In the genomic region with DNA sequence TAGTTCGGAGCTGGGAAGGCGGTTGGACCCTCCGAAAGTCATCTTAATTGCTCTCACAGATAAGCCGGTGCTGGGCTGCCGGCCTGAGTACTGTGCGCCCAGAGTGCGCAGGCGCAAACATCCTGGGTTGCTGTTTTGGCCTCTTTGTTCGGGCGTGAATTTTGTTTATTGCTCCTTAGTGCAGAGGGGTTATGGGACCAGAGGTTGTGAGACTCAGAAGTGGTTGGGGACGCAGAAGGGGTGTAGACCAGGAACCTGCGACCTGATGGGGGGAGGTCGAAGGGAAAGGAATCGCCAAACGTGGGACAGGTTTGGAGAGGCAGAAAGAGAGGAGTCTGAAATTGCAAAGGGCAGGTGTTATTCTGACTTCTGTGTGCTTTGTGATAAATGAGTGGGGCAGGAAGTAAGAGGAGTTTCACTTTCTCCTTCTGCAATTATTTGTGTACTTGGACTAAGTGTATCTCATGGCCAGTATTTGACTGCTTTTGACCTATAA, we compare ENCODE assay signal across 8 cellular contexts. TPM values are rescaled to one million over a fixed set of nuclear protein-coding genes. Genes with fewer than 3 reads are reported as not detected.
DNase-seq lines count a peak whose midpoint lies in the region; ATAC-seq and TF ChIP-seq lines count a peak whose summit lies in the region.

No MANE protein-coding gene starts in this region.

- CTCF ChIA-PET in activated CD8-positive, alpha-beta T cell treated with anti-CD3 and anti-CD28 coated beads for 36 hours (lab: Charles Lee), result interaction anchor here (0.6 kb wide), 1 partner anchor 12 kb away, joined by 3 read pairs; no protein-coding TSS in a partner anchor

- no peak for TF ChIP-seq EP300 in stomach (IDR thresholded peaks at IDR 0.05)

- H3K4me3 ChIP-seq in esophagus (ENCODE audit: low read depth in 1 of 2, low read length in 2 of 2) (peak overlapping the region; percentile 78 to 89), muscle layer of duodenum (ENCODE audit: low read depth in 1 of 2, low read length in 2 of 2) (peak overlapping the region; percentile 80 to 97), stomach (peak overlapping the region; percentile 62 to 87 (median 74))

- TF ChIP-seq POLR2A in stomach (IDR thresholded peaks at IDR 0.05), result no peak

- peak; percentile 98 for DNase-seq in 8988T
- DNase-seq in GM13977 (ENCODE audit: low spot score), result peak; percentile 87
- DNase-seq in NCI-H510A (lab: John Stamatoyannopoulos, UW), result peak; percentile 78
- peak; percentile 82 for DNase-seq in activated CD8-positive, alpha-beta T cell treated with anti-CD3 and anti-CD28 coated beads for 36 hours
- DNase-seq in stomach, result peak; percentile 76

- peaks cover 35% of the 10 kb centered on the region for H3K36me3 Mint-ChIP-seq in activated CD8-positive, alpha-beta T cell treated with anti-CD3 and anti-CD28 coated beads for 36 hours (ENCODE audit: low read depth)

- H3K27ac ChIP-seq in esophagus (ENCODE audit: low read depth in 2 of 2, low read length in 1 of 2) (peak overlapping the region; percentile 98 to 99), muscle layer of duodenum (ENCODE audit: low read length) (peak overlapping the region; percentile 98), stomach (peak overlapping the region; percentile 86 to 97 (median 94))

- no peaks in the 10 kb centered on the region for H3K27me3 ChIP-seq in esophagus (ENCODE audit: control insufficient read depth in 1 of 2, insufficient read depth in 2 of 2, low read length in 2 of 2)
- no peaks in the 10 kb centered on the region for H3K27me3 ChIP-seq in muscle layer of duodenum (ENCODE audit: low read depth, low read length)
- no peaks in the 10 kb centered on the region for H3K27me3 ChIP-seq in stomach

- H3K4me1 Mint-ChIP-seq in activated CD8-positive, alpha-beta T cell treated with anti-CD3 and anti-CD28 coated beads for 36 hours (ENCODE audit: low read depth), result peaks cover 25% of the 10 kb centered on the region

- H3K4me1 ChIP-seq in esophagus (ENCODE audit: control insufficient read depth in 2 of 2, insufficient read depth in 2 of 2, low read length in 1 of 2) (peaks cover 0 to 3% of the 10 kb centered on the region in 2 donors), muscle layer of duodenum (ENCODE audit: control insufficient read depth in 1 of 2, insufficient read depth in 2 of 2, low read length in 2 of 2) (peaks cover 7 to 18% of the 10 kb centered on the region in 2 donors), stomach (peaks cover 0 to 22% (median 15%) of the 10 kb centered on the region in 4 donors)

- intact Hi-C loops in activated CD8-positive, alpha-beta T cell treated with anti-CD3 and anti-CD28 coated beads for 36 hours (cut with micrococcal nuclease), result no loop called here
- intact Hi-C loops in stomach (cut with DNase I; ENCODE audit: low total_unique reads), result no loop called here

- in situ Hi-C loops in GM13977 (cut with MboI; ENCODE audit: low pct_unique_long_range_greater_than_20kb, low sequenced_read_pairs, unreplicated experiment), result no loop called here

- POLR2A ChIA-PET in activated CD8-positive, alpha-beta T cell treated with anti-CD3 and anti-CD28 coated beads for 36 hours (lab: Charles Lee), result interaction anchor here (0.6 to 2.0 kb wide), 10 partner anchors 38 to 500 kb away, joined by 3 to 15 read pairs (median 4); a partner anchor contains a TSS

- peak; percentile 45 for ATAC-seq in HG02970 (IDR thresholded peaks at IDR 0.05; ENCODE audit: low FRiP score, unreplicated experiment)
- ATAC-seq in activated CD8-positive, alpha-beta T cell treated with anti-CD3 and anti-CD28 coated beads for 36 hours, result peak; percentile 52

- H3K9me3 ChIP-seq in esophagus (ENCODE audit: control insufficient read depth in 2 of 2, insufficient read depth in 1 of 2, low read depth in 1 of 2, low read length in 1 of 2) (no peaks in the 10 kb centered on the region), muscle layer of duodenum (ENCODE audit: control insufficient read depth in 1 of 2, low read length in 2 of 2) (no peaks in the 10 kb centered on the region), stomach (peaks cover 0 to 26% (median 5%) of the 10 kb centered on the region in 4 donors)

- peak overlapping the region; percentile 98 for H3K27ac Mint-ChIP-seq in activated CD8-positive, alpha-beta T cell treated with anti-CD3 and anti-CD28 coated beads for 36 hours

- H3K4me3 Mint-ChIP-seq in activated CD8-positive, alpha-beta T cell treated with anti-CD3 and anti-CD28 coated beads for 36 hours, result peak overlapping the region; percentile 94

- TF ChIP-seq CTCF in GM13977 (IDR thresholded peaks at IDR 0.05; ENCODE audit: extremely low read depth, insufficient read depth, missing control alignments) (no peak), stomach (IDR thresholded peaks at IDR 0.05) (no peak)
- no peak for TF ChIP-seq CTCF in activated CD8-positive, alpha-beta T cell treated with anti-CD3 and anti-CD28 coated beads for 36 hours (IDR thresholded peaks at IDR 0.05)

- H3K9me3 Mint-ChIP-seq in activated CD8-positive, alpha-beta T cell treated with anti-CD3 and anti-CD28 coated beads for 36 hours, result peaks cover 8% of the 10 kb centered on the region

- no peaks in the 10 kb centered on the region for H3K27me3 Mint-ChIP-seq in activated CD8-positive, alpha-beta T cell treated with anti-CD3 and anti-CD28 coated beads for 36 hours

- 3 to 5% methylated on average over 15 of the region's 15 CpGs for WGBS in esophagus, 2 donors
- 1 to 3% (median 2%) methylated on average over 15 of the region's 15 CpGs for WGBS in stomach, 5 donors

- H3K36me3 ChIP-seq in esophagus (ENCODE audit: control insufficient read depth in 2 of 2, insufficient read depth in 2 of 2, low read length in 1 of 2), result no peaks in the 10 kb centered on the region
- no peaks in the 10 kb centered on the region for H3K36me3 ChIP-seq in muscle layer of duodenum (ENCODE audit: control insufficient read depth in 1 of 2, insufficient read depth in 2 of 2, low read length in 2 of 2)
- peaks cover 0 to 11% (median 5%) of the 10 kb centered on the region in 4 donors for H3K36me3 ChIP-seq in stomach

RNA-seq across cellular contexts. Expression of a gene that starts 0.6 kb away (rescaled TPM):
- total RNA-seq in activated CD8-positive, alpha-beta T cell treated with anti-CD3 and anti-CD28 coated beads for 36 hours, result 1 to 10 TPM; 5.6 to 6.5 TPM
- polyA plus RNA-seq in esophagus (1 to 10 TPM; 2.2 to 4.2 TPM), stomach (1 to 10 TPM; 2.8 to 5.4 (median 4.7) TPM)
- 10 to 100 TPM in 2 of 5 donors, 1 to 10 TPM in 3; 1.8 to 58.2 (median 8.5) TPM for total RNA-seq in stomach

RNA-seq across cellular contexts. Expression of a gene that starts 38.1 kb away (rescaled TPM):
- total RNA-seq in activated CD8-positive, alpha-beta T cell treated with anti-CD3 and anti-CD28 coated beads for 36 hours, result 1 to 10 TPM; 3.7 to 6.4 TPM
- 1 to 10 TPM; 2.7 to 2.8 TPM for polyA plus RNA-seq in esophagus
- 10 to 100 TPM in 3 of 5 donors, 1 to 10 TPM in 2; 1.7 to 19.8 (median 11.3) TPM for total RNA-seq in stomach
- 1 to 10 TPM; 2.5 to 3.6 (median 3.5) TPM for polyA plus RNA-seq in stomach

Comparison
In these comparisons a context has a peak if more than half of its experiments do, and no peak if none do; other contexts are left out.
1. Peak in every context shown above with its lines: DNase-seq, ATAC-seq, H3K4me3 ChIP-seq and H3K27ac ChIP-seq.